ENCODE assay signal across 35 cellular contexts in genomic region chr17:13958773-13959172, GRCh38.
"Had no signal": no experiment of that assay in that cellular context is flagged by ENCODE, and none has a peak within 500 bp of the region (broad histone marks: within the 10 kb centered on the region; RNA-seq: fewer than 3 reads in every experiment).

No MANE protein-coding gene starts in this region.

- H3K9me3 ChIP-seq: MG63 had no signal

- H3K4me3 ChIP-seq: MG63 had no signal

- H3K9ac ChIP-seq: KMS-11 had no signal

- H3K27me3 ChIP-seq: MG63 had no signal

- H3K36me3 ChIP-seq: MG63 had no signal

- DNase-seq: Karpas-422, Kasumi-1, MG63, MM.1S, MV-4-11, NCI-H1048, NCI-H1092, NCI-H1092 treated with DMSO at 0.1 percent for 48 hours, NCI-H1105, NCI-H1105 treated with DMSO at 0.1 percent for 48 hours, NCI-H1417, NCI-H1417 treated with DMSO at 0.1 percent for 48 hours, NCI-H1436, NCI-H1436 treated with DMSO at 0.1 percent for 48 hours, NCI-H146, NCI-H1694, NCI-H1694 treated with DMSO at 0.1 percent for 48 hours, NCI-H187, NCI-H187 treated with DMSO at 0.1 percent for 48 hours, NCI-H1930, NCI-H2029, NCI-H2029 treated with DMSO at 0.1 percent for 48 hours, NCI-H2081, NCI-H2081 treated with DMSO at 0.1 percent for 48 hours, NCI-H2107, NCI-H2171, NCI-H2171 treated with DMSO at 0.1 percent for 48 hours, NCI-H2227 treated with DMSO at 0.1 percent for 48 hours, NCI-H226, NCI-H345, NCI-H446, NCI-H446 treated with DMSO at 0.1 percent for 48 hours, NCI-H510A, NCI-H510A treated with DMSO at 0.1 percent for 48 hours had no signal

- H3K27ac ChIP-seq: KMS-11 had no signal

- H3K4me2 ChIP-seq: KMS-11 had no signal
